ENCODE assay signal across 1 cellular context in genomic region chr18:74190086-74190485, GRCh38.
TF ChIP-seq lines count a peak whose summit lies in the region.

No MANE protein-coding gene starts in this region.

TF ChIP-seq in IMR-90, 13 proteins besides CTCF, POLR2A, EP300 and RAD21 (continued from another document):
- TF ChIP-seq USF2 (IDR thresholded peaks at IDR 0.05; ENCODE audit: low read depth, low read length) = no peak
